In genomic region chr1:1157914-1158710, GRCh38 we compare ENCODE assay signal across 8 cellular contexts. TPM values are rescaled to one million over a fixed set of nuclear protein-coding genes. Genes with fewer than 3 reads are reported as not detected.
DNase-seq lines count a peak whose midpoint lies in the region; ATAC-seq and TF ChIP-seq lines count a peak whose summit lies in the region.

No MANE protein-coding gene starts in this region.

- H3K4me3 Mint-ChIP-seq in natural killer cell treated with Interleukin-12 subunit alpha and Interleukin-12 subunit beta and Interleukin-15 and Interleukin-18, amount 100 ng/mL, for 72 hours = peak overlapping the region; percentile 25

- peaks cover 13% of the 10 kb centered on the region in 2 donors for H3K4me1 Mint-ChIP-seq in natural killer cell treated with Interleukin-12 subunit alpha and Interleukin-12 subunit beta and Interleukin-15 and Interleukin-18, amount 100 ng/mL, for 72 hours (ENCODE audit: low read depth in 2 of 2)

- in situ Hi-C loops in ACHN (cut with HindIII; ENCODE audit: low pct_ligation_motif_present, low pct_unique_long_range_greater_than_20kb, low sequenced_read_pairs) = no loop called here

- peak overlapping the region; percentile 44 for H3K4me3 ChIP-seq in LNCaP clone FGC (ENCODE audit: low read depth, low read length)

- ATAC-seq in GM18909 (IDR thresholded peaks at IDR 0.05; ENCODE audit: poor library complexity, unreplicated experiment) = peak; percentile 47
- ATAC-seq in natural killer cell treated with Interleukin-12 subunit alpha and Interleukin-12 subunit beta and Interleukin-15 and Interleukin-18, amount 100 ng/mL, for 72 hours = peak; percentile 69 to 72

- no peaks in the 10 kb centered on the region for H3K27me3 Mint-ChIP-seq in natural killer cell treated with Interleukin-12 subunit alpha and Interleukin-12 subunit beta and Interleukin-15 and Interleukin-18, amount 100 ng/mL, for 72 hours

- H3K27ac Mint-ChIP-seq in natural killer cell treated with Interleukin-12 subunit alpha and Interleukin-12 subunit beta and Interleukin-15 and Interleukin-18, amount 100 ng/mL, for 72 hours = peak overlapping the region; percentile 50 to 51

- DNase-seq in ACHN (peak; percentile 38), LNCaP clone FGC (ENCODE audit: low read depth) (no peak), foreskin melanocyte (peak; percentile 52), DMS79 treated with DMSO at 0.1 percent for 48 hours (lab: John Stamatoyannopoulos, UW) (no peak), AML-193 (lab: John Stamatoyannopoulos, UW) (no peak)
- DNase-seq in activated effector memory CD4-positive, alpha-beta T cell treated with anti-CD3 and anti-CD28 coated beads, Interleukin-2, amount 50 U/mL, for 16 hours = peak; percentile 75
- DNase-seq in natural killer cell treated with Interleukin-12 subunit alpha and Interleukin-12 subunit beta and Interleukin-15 and Interleukin-18, amount 100 ng/mL, for 72 hours (ENCODE audit: low spot score) = no peak

- TF ChIP-seq CTCF in LNCaP clone FGC (IDR thresholded peaks at IDR 0.05; ENCODE audit: control insufficient read depth, extremely low read depth, insufficient read depth) = no peak

- H3K36me3 Mint-ChIP-seq in natural killer cell treated with Interleukin-12 subunit alpha and Interleukin-12 subunit beta and Interleukin-15 and Interleukin-18, amount 100 ng/mL, for 72 hours = peaks cover 13% of the 10 kb centered on the region

- H3K9me3 Mint-ChIP-seq in natural killer cell treated with Interleukin-12 subunit alpha and Interleukin-12 subunit beta and Interleukin-15 and Interleukin-18, amount 100 ng/mL, for 72 hours = peaks cover 10% of the 10 kb centered on the region

RNA-seq across cellular contexts. Expression of gene TTLL10, which starts 15.6 kb away (rescaled TPM):
- total RNA-seq in natural killer cell treated with Interleukin-12 subunit alpha and Interleukin-12 subunit beta and Interleukin-15 and Interleukin-18, amount 100 ng/mL, for 72 hours = under 1 TPM in 1 of 2 donors, not detected in 1; 0.31 TPM

RNA-seq across cellular contexts. Expression of gene C1orf159, which starts 42.2 kb away (rescaled TPM):
- total RNA-seq in natural killer cell treated with Interleukin-12 subunit alpha and Interleukin-12 subunit beta and Interleukin-15 and Interleukin-18, amount 100 ng/mL, for 72 hours = 10 to 100 TPM; 18.6 to 37.1 TPM

RNA-seq across cellular contexts. Expression of gene TNFRSF18, which starts 48.3 kb away (rescaled TPM):
- total RNA-seq in natural killer cell treated with Interleukin-12 subunit alpha and Interleukin-12 subunit beta and Interleukin-15 and Interleukin-18, amount 100 ng/mL, for 72 hours = 100 to 1,000 TPM; 295 to 591 TPM

RNA-seq across cellular contexts. Expression of gene TNFRSF4, which starts 55.8 kb away (rescaled TPM):
- total RNA-seq in natural killer cell treated with Interleukin-12 subunit alpha and Interleukin-12 subunit beta and Interleukin-15 and Interleukin-18, amount 100 ng/mL, for 72 hours = 100 to 1,000 TPM in 1 of 2 donors, 10 to 100 TPM in 1; 56.8 to 305 TPM

Comparison
In these comparisons a context has a peak if more than half of its experiments do, and no peak if none do; other contexts are left out.
1. DNase-seq: peak in ACHN (single experiment), activated effector memory CD4-positive, alpha-beta T cell treated with anti-CD3 and anti-CD28 coated beads, Interleukin-2, amount 50 U/mL, for 16 hours (single experiment) and foreskin melanocyte (single experiment); none in LNCaP clone FGC (single experiment), natural killer cell treated with Interleukin-12 subunit alpha and Interleukin-12 subunit beta and Interleukin-15 and Interleukin-18, amount 100 ng/mL, for 72 hours (single experiment), DMS79 treated with DMSO at 0.1 percent for 48 hours (single experiment) and AML-193 (0 of 2).